In the genomic region with DNA sequence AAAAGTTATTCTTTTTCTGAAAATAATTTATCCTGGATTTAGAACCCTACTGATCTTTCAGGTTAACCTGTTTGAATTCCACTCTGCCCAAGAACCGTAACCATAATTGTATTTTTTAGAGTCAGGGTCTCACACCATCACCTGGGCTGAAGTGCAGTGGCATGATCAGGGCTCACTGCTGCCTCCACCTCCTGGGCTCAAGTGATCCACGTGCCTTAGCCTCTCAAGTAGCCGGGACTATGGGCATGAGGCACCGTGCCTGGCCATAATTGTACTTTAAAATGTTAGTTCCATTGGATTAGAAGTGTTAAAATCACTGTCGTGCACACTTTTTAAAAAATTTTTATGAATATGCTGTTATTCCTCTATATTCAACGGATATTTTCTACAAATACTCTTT, we compare ENCODE assay signal across 9 cellular contexts. TPM values are rescaled to one million over a fixed set of nuclear protein-coding genes. Genes with fewer than 3 reads are reported as not detected.
A peak's percentile ranks its signal among the peaks of the same experiment; 100 is the strongest.
DNase-seq lines count a peak whose midpoint lies in the region; ATAC-seq and TF ChIP-seq lines count a peak whose summit lies in the region.
"Had no signal": no experiment of that assay in that cellular context is flagged by ENCODE, and none has a peak within 500 bp of the region (broad histone marks: within the 10 kb centered on the region; RNA-seq: fewer than 3 reads in every experiment).

No MANE protein-coding gene starts in this region.

- H3K27ac ChIP-seq in left ventricle myocardium inferior (replicated peaks): peak overlapping the region; percentile 96
- H3K27ac ChIP-seq in mesendoderm (ENCODE audit: low read depth, low read length): no peak overlapping the region

- ATAC-seq in Right ventricle myocardium inferior: no peak
- ATAC-seq in activated naive CD8-positive, alpha-beta T cell treated with anti-CD3 and anti-CD28 coated beads, Interleukin-2, amount 50 U/mL, for 24 hours: no peak

- intact Hi-C loops in left ventricle myocardium inferior (cut with micrococcal nuclease): no loop called here
- intact Hi-C loops in Right ventricle myocardium inferior (cut with DNase I): loop anchor here (5.0 kb wide), 3 partner anchors 40 to 90 kb away; a partner anchor contains a TSS

- no CpG with 5 or more reads among the region's 6 CpGs for WGBS in mesendoderm (ENCODE audit: extremely low coverage, insufficient coverage, low lambda C conversion rate)

- H3K4me1 Mint-ChIP-seq in activated naive CD8-positive, alpha-beta T cell treated with anti-CD3 and anti-CD28 coated beads, Interleukin-2, amount 50 U/mL, for 24 hours: peaks cover 30% of the 10 kb centered on the region

- no peak overlapping the region for H2BK15ac ChIP-seq in mesendoderm (replicated peaks; ENCODE audit: low read depth)

- H3K4me1 ChIP-seq in left ventricle myocardium inferior: peaks cover 50% of the 10 kb centered on the region
- H3K4me1 ChIP-seq in mesendoderm (ENCODE audit: control insufficient read depth, low read depth, low read length): no peaks in the 10 kb centered on the region

- H3K4me3 Mint-ChIP-seq in activated naive CD8-positive, alpha-beta T cell treated with anti-CD3 and anti-CD28 coated beads, Interleukin-2, amount 50 U/mL, for 24 hours: peak overlapping the region; percentile 85

- H3K79me2 ChIP-seq in mesendoderm (ENCODE audit: control insufficient read depth, insufficient read depth, low read length): peaks cover 3% of the 10 kb centered on the region

- H3K4me3 ChIP-seq in left ventricle myocardium inferior (peak overlapping the region; percentile 93), mesendoderm (ENCODE audit: low read length) (no peak overlapping the region)

- H3K27me3 ChIP-seq in left ventricle myocardium inferior (ENCODE audit: low read depth) (no peaks in the 10 kb centered on the region), mesendoderm (ENCODE audit: insufficient read depth, low read length, poor library complexity) (no peaks in the 10 kb centered on the region)

- no peak overlapping the region for H3K9ac ChIP-seq in mesendoderm (ENCODE audit: low read length)

- H3K4ac ChIP-seq in mesendoderm (ENCODE audit: low read depth, low read length): no peak overlapping the region

- no peak overlapping the region for H2AK5ac ChIP-seq in mesendoderm (ENCODE audit: low read length)

- no peak overlapping the region for H3K4me2 ChIP-seq in mesendoderm (ENCODE audit: low read length)

- no peak overlapping the region for H4K8ac ChIP-seq in mesendoderm (ENCODE audit: low read depth, low read length)

- H3K79me1 ChIP-seq in mesendoderm (ENCODE audit: low read length): peaks cover 3% of the 10 kb centered on the region

- no peak overlapping the region for H4K5ac ChIP-seq in mesendoderm (ENCODE audit: low read length)

- no peak overlapping the region for H2BK120ac ChIP-seq in mesendoderm (ENCODE audit: low read depth, low read length)

- no peak overlapping the region for H2BK5ac ChIP-seq in mesendoderm (ENCODE audit: low read length)

- no peak overlapping the region for H3K23ac ChIP-seq in mesendoderm (ENCODE audit: low read length)

- no peaks in the 10 kb centered on the region for H3K36me3 ChIP-seq in left ventricle myocardium inferior
- no peaks in the 10 kb centered on the region for H3K36me3 ChIP-seq in mesendoderm (ENCODE audit: control insufficient read depth, insufficient read depth, low read length)

- H3K27ac Mint-ChIP-seq in activated naive CD8-positive, alpha-beta T cell treated with anti-CD3 and anti-CD28 coated beads, Interleukin-2, amount 50 U/mL, for 24 hours: peak overlapping the region; percentile 84

- TF ChIP-seq CTCF in left ventricle myocardium inferior (IDR thresholded peaks at IDR 0.05; ENCODE audit: borderline replicate concordance): no peak

- no peak for DNase-seq in left ventricle myocardium inferior
- DNase-seq in Right ventricle myocardium inferior (ENCODE audit: missing footprints): no peak
- peak; percentile 16 for DNase-seq in activated naive CD8-positive, alpha-beta T cell treated with anti-CD3 and anti-CD28 coated beads, Interleukin-2, amount 50 U/mL, for 24 hours
- peak; percentile 38 for DNase-seq in mesendoderm
- no peak for DNase-seq in NCI-H2081 treated with DMSO at 0.1 percent for 48 hours (lab: John Stamatoyannopoulos, UW)
- no peak for DNase-seq in NCI-H146 (lab: John Stamatoyannopoulos, UW)
- no peak for DNase-seq in GF-D8 (lab: John Stamatoyannopoulos, UW)
- DNase-seq in NK-92 treated with Interleukin-12 subunit alpha and Interleukin-12 subunit beta, amount 100 ng/mL, for 24 hours (lab: John Stamatoyannopoulos, UW): no peak
- DNase-seq: NCI-H1048 had no signal

- H3K27me3 Mint-ChIP-seq in activated naive CD8-positive, alpha-beta T cell treated with anti-CD3 and anti-CD28 coated beads, Interleukin-2, amount 50 U/mL, for 24 hours: no peaks in the 10 kb centered on the region

- no peaks in the 10 kb centered on the region for H3K9me3 Mint-ChIP-seq in activated naive CD8-positive, alpha-beta T cell treated with anti-CD3 and anti-CD28 coated beads, Interleukin-2, amount 50 U/mL, for 24 hours

- no peak overlapping the region for H3K18ac ChIP-seq in mesendoderm (ENCODE audit: low read length)

- H3K56ac ChIP-seq in mesendoderm (ENCODE audit: low read length): no peak overlapping the region

- H3K9me3 ChIP-seq in left ventricle myocardium inferior (replicated peaks): no peaks in the 10 kb centered on the region

- no peaks in the 10 kb centered on the region for H3K36me3 Mint-ChIP-seq in activated naive CD8-positive, alpha-beta T cell treated with anti-CD3 and anti-CD28 coated beads, Interleukin-2, amount 50 U/mL, for 24 hours (ENCODE audit: low read depth)

RNA-seq across cellular contexts. Expression of a gene that starts 1.0 kb away (rescaled TPM):
- 28.8 TPM for total RNA-seq in left ventricle myocardium inferior
- total RNA-seq in Right ventricle myocardium inferior: 31.4 TPM
- 12.0 TPM for polyA plus RNA-seq in mesendoderm (2013, experiment 1 of 2)
- 11.9 TPM for polyA plus RNA-seq in mesendoderm (2013, experiment 2 of 2)

Comparison
In these comparisons a context has a peak if more than half of its experiments do, and no peak if none do; other contexts are left out.
1. DNase-seq: peak in activated naive CD8-positive, alpha-beta T cell treated with anti-CD3 and anti-CD28 coated beads, Interleukin-2, amount 50 U/mL, for 24 hours (single experiment) and mesendoderm (single experiment); none in left ventricle myocardium inferior (single experiment), Right ventricle myocardium inferior (single experiment), NCI-H2081 treated with DMSO at 0.1 percent for 48 hours (single experiment), NCI-H146 (single experiment), GF-D8 (single experiment) and NK-92 treated with Interleukin-12 subunit alpha and Interleukin-12 subunit beta, amount 100 ng/mL, for 24 hours (single experiment).